In genomic region chr17:63474914-63475460, GRCh38 we compare ENCODE assay signal across 18 cellular contexts. TPM values are rescaled to one million over a fixed set of nuclear protein-coding genes. Genes with fewer than 3 reads are reported as not detected.
DNase-seq lines count a peak whose midpoint lies in the region; ATAC-seq, FAIRE-seq and TF ChIP-seq lines count a peak whose summit lies in the region.
"Had no signal": no experiment of that assay in that cellular context is flagged by ENCODE, and none has a peak within 500 bp of the region (broad histone marks: within the 10 kb centered on the region; RNA-seq: fewer than 3 reads in every experiment).

No MANE protein-coding gene starts in this region.

- H3K4me3 ChIP-seq in right lobe of liver, result no peak overlapping the region
- H3K4me3 ChIP-seq in HepG2 (replicated peaks in 1 of 3; ENCODE audit: insufficient read depth in 1 of 3, low read depth in 2 of 3, low read length in 3 of 3), result no peak overlapping the region
- H3K4me3 ChIP-seq: lung, MG63, SJSA1 had no signal

- no peak overlapping the region for H3K27ac Mint-ChIP-seq in activated T-helper 17 cell treated with anti-CD3 and anti-CD28 coated beads, Interleukin-2, amount 50 U/mL, for 72 hours
- H3K27ac Mint-ChIP-seq in naive thymus-derived CD8-positive, alpha-beta T cell, result no peak overlapping the region
- H3K27ac Mint-ChIP-seq: HFFc6 had no signal

- no TSS peak for BruUV-seq in HepG2 (replicated peaks; lab: Mats Ljungman, UMichigan)

- intact Hi-C loops in right lobe of liver (cut with DNase I), result loop anchor here in 1 of 2 donors (5.0 kb wide), 1 partner anchor 48 kb away; no protein-coding TSS in a partner anchor
- intact Hi-C loops in HepG2 (cut with micrococcal nuclease; ENCODE audit: unreplicated experiment), result no loop called here

- H3K36me3 ChIP-seq in right lobe of liver (no peaks in the 10 kb centered on the region), HepG2 (replicated peaks in 1 of 2; ENCODE audit: control insufficient read depth in 1 of 2, insufficient read depth in 2 of 2, low read length in 2 of 2) (no peaks in the 10 kb centered on the region)
- H3K36me3 ChIP-seq: MG63, SJSA1 had no signal

- in situ Hi-C loops in HepG2 (cut with HindIII; ENCODE audit: extremely low pct_ligation_motif_present, low pct_unique_long_range_greater_than_20kb), result loop anchor here (5.0 kb wide), 1 partner anchor 53 kb away; no protein-coding TSS in a partner anchor

- TF ChIP-seq CTCF in right lobe of liver (IDR thresholded peaks at IDR 0.05) (no peak), HepG2 (CRISPR knock-in tag; IDR thresholded peaks at IDR 0.05) (no peak), D721Med (IDR thresholded peaks at IDR 0.05; ENCODE audit: insufficient read depth, missing control alignments) (no peak)

- H3K4me1 ChIP-seq in right lobe of liver, result peaks cover 0 to 10% (median 0%) of the 10 kb centered on the region in 4 donors
- peaks cover 28% of the 10 kb centered on the region for H3K4me1 ChIP-seq in HepG2 (ENCODE audit: insufficient read depth, low read length)

- H3K9me3 ChIP-seq in right lobe of liver (no peaks in the 10 kb centered on the region), HepG2 (ENCODE audit: low read length) (no peaks in the 10 kb centered on the region)
- H3K9me3 ChIP-seq: MG63, SJSA1 had no signal

- H3K27ac ChIP-seq in right lobe of liver (no peak overlapping the region), HepG2 (ENCODE audit: extremely low read length, insufficient read depth, low read length) (no peak overlapping the region)
- H3K27ac ChIP-seq: SJSA1 had no signal

- CTCF ChIA-PET in HepG2 (lab: Yijun Ruan, JAX; ENCODE audit: low intra/inter-chr PET ratio, low total read pairs), result no interaction called here

- H3K27me3 Mint-ChIP-seq in activated T-helper 17 cell treated with anti-CD3 and anti-CD28 coated beads, Interleukin-2, amount 50 U/mL, for 72 hours, result no peaks in the 10 kb centered on the region
- peaks cover 8 to 51% (median 26%) of the 10 kb centered on the region in 5 donors for H3K27me3 Mint-ChIP-seq in naive thymus-derived CD8-positive, alpha-beta T cell

- peaks cover 0 to 7% of the 10 kb centered on the region in 2 donors for H3K27me3 ChIP-seq in right lobe of liver
- H3K27me3 ChIP-seq in HepG2 (ENCODE audit: control insufficient read depth in 1 of 2, insufficient read depth in 2 of 2, low read length in 2 of 2), result peaks cover 20 to 71% of the 10 kb centered on the region in 2 experiments

- POLR2A ChIA-PET in HepG2 (lab: Yijun Ruan, JAX), result no interaction called here
- POLR2A ChIA-PET in naive thymus-derived CD8-positive, alpha-beta T cell (lab: Charles Lee), result no interaction called here

- no peaks in the 10 kb centered on the region for H3K36me3 Mint-ChIP-seq in activated T-helper 17 cell treated with anti-CD3 and anti-CD28 coated beads, Interleukin-2, amount 50 U/mL, for 72 hours (ENCODE audit: low read depth)
- H3K36me3 Mint-ChIP-seq in naive thymus-derived CD8-positive, alpha-beta T cell, result no peaks in the 10 kb centered on the region

- TF ChIP-seq POLR2A in right lobe of liver (IDR thresholded peaks at IDR 0.05) (no peak), HepG2 (IDR thresholded peaks at IDR 0.05; ENCODE audit: insufficient read depth in 1 of 2, low read depth in 2 of 2, low read length in 2 of 2) (no peak)

- 62% methylated on average over 5 of the region's 5 CpGs for WGBS in right lobe of liver (ENCODE audit: insufficient coverage, low coverage, low lambda C conversion rate, missing lambda C conversion rate)
- WGBS in HepG2 (ENCODE audit: low lambda C conversion rate), result 85% methylated on average over 3 of the region's 5 CpGs

- TF ChIP-seq EP300 in HepG2 (IDR thresholded peaks at IDR 0.05; ENCODE audit: low read depth in 2 of 2, low read length in 2 of 2) (no peak), HepG2 (CRISPR knock-in tag; IDR thresholded peaks at IDR 0.05; ENCODE audit: borderline replicate concordance) (no peak)

- no peak overlapping the region for H2AFZ ChIP-seq in HepG2 (ENCODE audit: low read length)

- DNase-seq in right lobe of liver, result no peak
- DNase-seq in HepG2 (ENCODE audit: low spot score), result no peak
- peak in 1 of 10 donors; percentile 50 for DNase-seq in naive thymus-derived CD8-positive, alpha-beta T cell
- no peak for DNase-seq in NCI-H1930 (lab: John Stamatoyannopoulos, UW)
- DNase-seq in D721Med (ENCODE audit: insufficient read length, low spot score), result no peak
- DNase-seq: activated CD4-positive, alpha-beta T cell treated with anti-CD3 and anti-CD28 coated beads for 1 hour; aorta; HFFc6; MG63; NCI-H524; stimulated activated naive CD8-positive, alpha-beta T cell treated with anti-CD3 and anti-CD28 coated beads, Interleukin-15, Interleukin-2, amounts not matched to agents 100 U/mL and 50 U/mL, for 24 hours; T-helper 9 cell had no signal

- H3K79me2 ChIP-seq in HepG2 (ENCODE audit: insufficient read depth, low read length), result no peaks in the 10 kb centered on the region

- H3K4me1 Mint-ChIP-seq in activated T-helper 17 cell treated with anti-CD3 and anti-CD28 coated beads, Interleukin-2, amount 50 U/mL, for 72 hours, result peaks cover 5% of the 10 kb centered on the region
- peaks cover 8 to 18% (median 14%) of the 10 kb centered on the region in 4 donors for H3K4me1 Mint-ChIP-seq in naive thymus-derived CD8-positive, alpha-beta T cell

- no peaks in the 10 kb centered on the region for H3K9me3 Mint-ChIP-seq in activated T-helper 17 cell treated with anti-CD3 and anti-CD28 coated beads, Interleukin-2, amount 50 U/mL, for 72 hours
- H3K9me3 Mint-ChIP-seq in naive thymus-derived CD8-positive, alpha-beta T cell, result no peaks in the 10 kb centered on the region
- H3K9me3 Mint-ChIP-seq: HFFc6 had no signal

- peak; percentile 11 to 51 (median 20) for ATAC-seq in right lobe of liver
- no peak for ATAC-seq in HepG2
- ATAC-seq in activated T-helper 17 cell treated with anti-CD3 and anti-CD28 coated beads, Interleukin-2, amount 50 U/mL, for 72 hours (replicated peaks), result no peak
- ATAC-seq in naive thymus-derived CD8-positive, alpha-beta T cell, result no peak
- ATAC-seq in GM21390 (IDR thresholded peaks at IDR 0.05; ENCODE audit: unreplicated experiment), result no peak
- ATAC-seq in HG03139 (IDR thresholded peaks at IDR 0.05; ENCODE audit: unreplicated experiment), result no peak
- ATAC-seq: stimulated activated naive CD8-positive, alpha-beta T cell treated with anti-CD3 and anti-CD28 coated beads, Interleukin-15, Interleukin-2, amounts not matched to agents 100 U/mL and 50 U/mL, for 24 hours had no signal

- H3K9ac ChIP-seq in HepG2 (ENCODE audit: insufficient read depth, low read depth, low read length), result no peak overlapping the region

- peaks cover 3% of the 10 kb centered on the region; the same call in 1 of the 2 replicates for H4K20me1 ChIP-seq in HepG2 (ENCODE audit: insufficient read depth, low read length)

- TF ChIP-seq RAD21 in HepG2 (CRISPR knock-in tag; IDR thresholded peaks at IDR 0.05), result no peak

- FAIRE-seq in HepG2 (lab: Jason Lieb, UNC) (no peak), D721Med (lab: Jason Lieb, UNC) (no peak)

- H3K4me2 ChIP-seq in HepG2 (ENCODE audit: low read depth, low read length), result no peak overlapping the region

- peak overlapping the region; percentile 46 for H3K4me3 Mint-ChIP-seq in activated T-helper 17 cell treated with anti-CD3 and anti-CD28 coated beads, Interleukin-2, amount 50 U/mL, for 72 hours
- H3K4me3 Mint-ChIP-seq in naive thymus-derived CD8-positive, alpha-beta T cell, result peak overlapping the region in 7 of 10 donors; percentile 6 to 58 (median 39)

RNA-seq across cellular contexts. Expression of gene ACE, which starts 1.9 kb away (rescaled TPM):
- total RNA-seq in right lobe of liver (1 to 10 TPM in 5 of 6 experiments, under 1 TPM in 1; 0.75 to 9.4 (median 5.1) TPM), HepG2 (2016; rRNA removed; fragmentation: Illumina TruSeq; extraction: Trizol) (0.13 TPM in 1 of 2 replicates, not detected in the other)
- not detected in 2 replicates for total RNA-seq in HepG2 (2016; cell fraction: cytosol; rRNA removed; fragmentation: Illumina TruSeq; extraction: Trizol; ENCODE audit: low read depth)
- 0.15 TPM in 1 of 2 replicates, not detected in the other for total RNA-seq in HepG2 (2016; cell fraction: insoluble cytoplasmic fraction; rRNA removed; fragmentation: Illumina TruSeq; extraction: Trizol)
- total RNA-seq in HepG2 (2016; cell fraction: membrane; rRNA removed; fragmentation: Illumina TruSeq; extraction: Trizol), result not detected in 2 replicates
- total RNA-seq in HepG2 (2016; cell fraction: nucleus; rRNA removed; fragmentation: Illumina TruSeq; extraction: Trizol), result not detected in 2 replicates
- 0.03 and 0.08 TPM in 2 replicates for polyA plus RNA-seq in HepG2 (2011; rRNA removed)
- polyA plus RNA-seq in HepG2 (2011; cell fraction: cytosol; rRNA removed), result 0.05 TPM in 1 of 2 replicates, not detected in the other
- 0.09 and 0.11 TPM in 2 replicates for polyA plus RNA-seq in HepG2 (2011; cell fraction: nucleus; rRNA removed)
- polyA plus RNA-seq in HepG2 (2012), result 0.13 and 0.23 TPM in 2 replicates
- not detected in 2 replicates for polyA plus RNA-seq in HepG2 (2016; cell fraction: cytosol; fragmentation: Illumina TruSeq; extraction: Trizol; ENCODE audit: low read depth)
- polyA plus RNA-seq in HepG2 (2016; cell fraction: insoluble cytoplasmic fraction; fragmentation: Illumina TruSeq; extraction: Trizol; ENCODE audit: low read depth), result not detected in 2 replicates
- polyA plus RNA-seq in HepG2 (2016; cell fraction: membrane; fragmentation: Illumina TruSeq; extraction: Trizol; ENCODE audit: low read depth), result not detected in 2 replicates
- polyA plus RNA-seq in HepG2 (2016; cell fraction: nucleus; fragmentation: Illumina TruSeq; extraction: Trizol; ENCODE audit: insufficient read depth, low read depth), result 0.56 TPM in 1 of 2 replicates, not detected in the other
- polyA minus RNA-seq in HepG2 (2011; rRNA and poly(A)+ RNA removed; ENCODE audit: low replicate concordance), result 0.37 TPM in 1 of 2 replicates, not detected in the other
- not detected in 2 replicates for polyA minus RNA-seq in HepG2 (2011; cell fraction: cytosol; rRNA and poly(A)+ RNA removed)
- 0.26 TPM in 1 of 2 replicates, not detected in the other for polyA minus RNA-seq in HepG2 (2011; cell fraction: nucleus; rRNA and poly(A)+ RNA removed)
- 1 to 10 TPM in 1 of 2 donors, under 1 TPM in 1; 0.61 to 1.4 TPM for total RNA-seq in activated T-helper 17 cell treated with anti-CD3 and anti-CD28 coated beads, Interleukin-2, amount 50 U/mL, for 72 hours
- total RNA-seq in naive thymus-derived CD8-positive, alpha-beta T cell, result 1 to 10 TPM; 1.2 to 1.9 TPM
- under 1 TPM in 1 of 3 donors, not detected in 2; 0.15 TPM for polyA plus RNA-seq in naive thymus-derived CD8-positive, alpha-beta T cell

RNA-seq across cellular contexts. Expression of gene CYB561, which starts 28.9 kb away (rescaled TPM):
- total RNA-seq in right lobe of liver (10 to 100 TPM in 4 of 6 experiments, 1 to 10 TPM in 2; 7.4 to 21.9 (median 11.4) TPM), HepG2 (2016; rRNA removed; fragmentation: Illumina TruSeq; extraction: Trizol) (3.1 and 6.7 TPM in 2 replicates)
- 2.0 TPM in 2 replicates for total RNA-seq in HepG2 (2016; cell fraction: cytosol; rRNA removed; fragmentation: Illumina TruSeq; extraction: Trizol; ENCODE audit: low read depth)
- total RNA-seq in HepG2 (2016; cell fraction: insoluble cytoplasmic fraction; rRNA removed; fragmentation: Illumina TruSeq; extraction: Trizol), result 3.7 and 6.3 TPM in 2 replicates
- 5.5 and 6.5 TPM in 2 replicates for total RNA-seq in HepG2 (2016; cell fraction: membrane; rRNA removed; fragmentation: Illumina TruSeq; extraction: Trizol)
- 3.5 and 4.9 TPM in 2 replicates for total RNA-seq in HepG2 (2016; cell fraction: nucleus; rRNA removed; fragmentation: Illumina TruSeq; extraction: Trizol)
- 1.5 and 1.6 TPM in 2 replicates for polyA plus RNA-seq in HepG2 (2011; rRNA removed)
- polyA plus RNA-seq in HepG2 (2011; cell fraction: cytosol; rRNA removed), result 1.1 and 1.3 TPM in 2 replicates
- polyA plus RNA-seq in HepG2 (2011; cell fraction: nucleus; rRNA removed), result 2.1 and 2.4 TPM in 2 replicates
- polyA plus RNA-seq in HepG2 (2012), result 1.1 and 1.3 TPM in 2 replicates
- polyA plus RNA-seq in HepG2 (2016; cell fraction: cytosol; fragmentation: Illumina TruSeq; extraction: Trizol; ENCODE audit: low read depth), result 1.9 and 2.3 TPM in 2 replicates
- polyA plus RNA-seq in HepG2 (2016; cell fraction: insoluble cytoplasmic fraction; fragmentation: Illumina TruSeq; extraction: Trizol; ENCODE audit: low read depth), result 3.5 and 4.0 TPM in 2 replicates
- polyA plus RNA-seq in HepG2 (2016; cell fraction: membrane; fragmentation: Illumina TruSeq; extraction: Trizol; ENCODE audit: low read depth), result 4.5 and 4.6 TPM in 2 replicates
- 9.1 TPM in 2 replicates for polyA plus RNA-seq in HepG2 (2016; cell fraction: nucleus; fragmentation: Illumina TruSeq; extraction: Trizol; ENCODE audit: insufficient read depth, low read depth)
- 10.1 and 69.6 TPM in 2 replicates for polyA minus RNA-seq in HepG2 (2011; rRNA and poly(A)+ RNA removed; ENCODE audit: low replicate concordance)
- polyA minus RNA-seq in HepG2 (2011; cell fraction: cytosol; rRNA and poly(A)+ RNA removed), result 1.1 TPM in 2 replicates
- polyA minus RNA-seq in HepG2 (2011; cell fraction: nucleus; rRNA and poly(A)+ RNA removed), result 1.4 and 2.6 TPM in 2 replicates
- total RNA-seq in activated T-helper 17 cell treated with anti-CD3 and anti-CD28 coated beads, Interleukin-2, amount 50 U/mL, for 72 hours, result 10 to 100 TPM in 1 of 2 donors, 1 to 10 TPM in 1; 6.7 to 10.8 TPM
- total RNA-seq in naive thymus-derived CD8-positive, alpha-beta T cell, result 1 to 10 TPM; 6.0 to 6.3 TPM
- polyA plus RNA-seq in naive thymus-derived CD8-positive, alpha-beta T cell, result 10 to 100 TPM in 1 of 3 donors, 1 to 10 TPM in 2; 1.2 to 10.3 (median 3.0) TPM

RNA-seq across cellular contexts. Expression of gene KCNH6, which starts 48.2 kb away (rescaled TPM):
- not detected for total RNA-seq in right lobe of liver
- 0.08 and 0.18 TPM in 2 replicates for total RNA-seq in HepG2 (2016; rRNA removed; fragmentation: Illumina TruSeq; extraction: Trizol)
- not detected in 2 replicates for total RNA-seq in HepG2 (2016; cell fraction: cytosol; rRNA removed; fragmentation: Illumina TruSeq; extraction: Trizol; ENCODE audit: low read depth)
- 0.09 TPM in 1 of 2 replicates, not detected in the other for total RNA-seq in HepG2 (2016; cell fraction: insoluble cytoplasmic fraction; rRNA removed; fragmentation: Illumina TruSeq; extraction: Trizol)
- 0.09 and 0.10 TPM in 2 replicates for total RNA-seq in HepG2 (2016; cell fraction: membrane; rRNA removed; fragmentation: Illumina TruSeq; extraction: Trizol)
- 0.13 TPM in 1 of 2 replicates, not detected in the other for total RNA-seq in HepG2 (2016; cell fraction: nucleus; rRNA removed; fragmentation: Illumina TruSeq; extraction: Trizol)
- polyA plus RNA-seq in HepG2 (2011; rRNA removed), result 0.05 and 0.18 TPM in 2 replicates
- polyA plus RNA-seq in HepG2 (2011; cell fraction: cytosol; rRNA removed), result 0.04 and 0.06 TPM in 2 replicates
- polyA plus RNA-seq in HepG2 (2011; cell fraction: nucleus; rRNA removed), result 0.19 and 0.45 TPM in 2 replicates
- polyA plus RNA-seq in HepG2 (2012), result 0.15 and 0.44 TPM in 2 replicates
- 0.05 and 0.06 TPM in 2 replicates for polyA plus RNA-seq in HepG2 (2016; cell fraction: cytosol; fragmentation: Illumina TruSeq; extraction: Trizol; ENCODE audit: low read depth)
- polyA plus RNA-seq in HepG2 (2016; cell fraction: insoluble cytoplasmic fraction; fragmentation: Illumina TruSeq; extraction: Trizol; ENCODE audit: low read depth), result 0.05 TPM in 1 of 2 replicates, not detected in the other
- 0.06 and 0.10 TPM in 2 replicates for polyA plus RNA-seq in HepG2 (2016; cell fraction: membrane; fragmentation: Illumina TruSeq; extraction: Trizol; ENCODE audit: low read depth)
- polyA plus RNA-seq in HepG2 (2016; cell fraction: nucleus; fragmentation: Illumina TruSeq; extraction: Trizol; ENCODE audit: insufficient read depth, low read depth), result 0.12 and 0.29 TPM in 2 replicates
- polyA minus RNA-seq in HepG2 (2011; rRNA and poly(A)+ RNA removed; ENCODE audit: low replicate concordance), result 0.08 TPM in 1 of 2 replicates, not detected in the other
- not detected in 2 replicates for polyA minus RNA-seq in HepG2 (2011; cell fraction: cytosol; rRNA and poly(A)+ RNA removed)
- 0.13 and 0.25 TPM in 2 replicates for polyA minus RNA-seq in HepG2 (2011; cell fraction: nucleus; rRNA and poly(A)+ RNA removed)
- under 1 TPM in 1 of 2 donors, not detected in 1; 0.05 TPM for total RNA-seq in activated T-helper 17 cell treated with anti-CD3 and anti-CD28 coated beads, Interleukin-2, amount 50 U/mL, for 72 hours
- total RNA-seq in naive thymus-derived CD8-positive, alpha-beta T cell, result not detected
- not detected for polyA plus RNA-seq in naive thymus-derived CD8-positive, alpha-beta T cell
- total RNA-seq: aorta, HFFc6, SJSA1, urinary bladder had no signal
- polyA plus RNA-seq: aorta, urinary bladder had no signal

Comparison
In these comparisons a context has a peak if more than half of its experiments do, and no peak if none do; other contexts are left out.
1. ATAC-seq: peak in right lobe of liver (4 of 4); none in HepG2 (single experiment), activated T-helper 17 cell treated with anti-CD3 and anti-CD28 coated beads, Interleukin-2, amount 50 U/mL, for 72 hours (single experiment), naive thymus-derived CD8-positive, alpha-beta T cell (0 of 2), GM21390 (single experiment) and HG03139 (single experiment).